9 cellular contexts compared by ENCODE assay signal in genomic region chr17:64385187-64386083, GRCh38. TPM values are rescaled to one million over a fixed set of nuclear protein-coding genes. Genes with fewer than 3 reads are reported as not detected.
DNase-seq lines count a peak whose midpoint lies in the region; ATAC-seq, FAIRE-seq and TF ChIP-seq lines count a peak whose summit lies in the region.
"Had no signal": no experiment of that assay in that cellular context is flagged by ENCODE, and none has a peak within 500 bp of the region (broad histone marks: within the 10 kb centered on the region; RNA-seq: fewer than 3 reads in every experiment).

No MANE protein-coding gene starts in this region.

- TF ChIP-seq CTCF in neural crest cell (conservative IDR thresholded peaks at IDR 0.05): no peak

- H3K27me3 Mint-ChIP-seq in neural crest cell (ENCODE audit: low read depth): no peaks in the 10 kb centered on the region

- DNase-seq in dermis microvascular lymphatic vessel endothelial cell (ENCODE audit: low read depth in 2 of 2) (peak; percentile 81 to 97), neural crest cell (ENCODE audit: low read depth, low spot score) (no peak), urothelium cell line (ENCODE audit: low spot score) (peak; percentile 94), HEK293T (ENCODE audit: extremely low spot score) (no peak)
- no peak for DNase-seq in effector CD4-positive, alpha-beta T cell

- H3K4me3 Mint-ChIP-seq in neural crest cell: no peak overlapping the region

- peak overlapping the region; percentile 59 for H3K27ac Mint-ChIP-seq in neural crest cell (ENCODE audit: unreplicated experiment)

- CTCF ChIA-PET in HEK293T (lab: Yijun Ruan, JAX): no interaction called here

- H3K9me3 Mint-ChIP-seq in neural crest cell: no peaks in the 10 kb centered on the region

- H3K36me3 Mint-ChIP-seq in neural crest cell (ENCODE audit: low read depth): no peaks in the 10 kb centered on the region

- peaks cover 5% of the 10 kb centered on the region for H3K4me1 Mint-ChIP-seq in neural crest cell

- no peak for FAIRE-seq in urothelium cell line (lab: Jason Lieb, UNC)

- ATAC-seq in GM21786 (IDR thresholded peaks at IDR 0.05; ENCODE audit: unreplicated experiment) (peak; percentile 54), SK-N-SH treated with all-trans-retinoic acid at 6 μM for 48 hours (peak; percentile 74), GM19397 (IDR thresholded peaks at IDR 0.05; ENCODE audit: unreplicated experiment) (no peak)
- ATAC-seq: Panc1 had no signal

- POLR2A ChIA-PET in HEK293T (lab: Yijun Ruan, JAX): no interaction called here

TF ChIP-seq in SK-N-SH treated with all-trans-retinoic acid at 6 μM for 48 hours, 23 proteins besides CTCF, POLR2A, EP300 and RAD21 (continues in another document):
- TF ChIP-seq TSHZ2 (CRISPR knock-in tag; IDR thresholded peaks at IDR 0.05) (no peak), RARB (CRISPR knock-in tag; IDR thresholded peaks at IDR 0.05) (no peak), ISL1 (CRISPR knock-in tag; IDR thresholded peaks at IDR 0.05) (no peak), GLIS3 (CRISPR knock-in tag; IDR thresholded peaks at IDR 0.05) (no peak), CSRNP3 (CRISPR knock-in tag; IDR thresholded peaks at IDR 0.05) (no peak), TCF4 (CRISPR knock-in tag; IDR thresholded peaks at IDR 0.05; ENCODE audit: borderline replicate concordance) (no peak), ZC3H10 (CRISPR knock-in tag; IDR thresholded peaks at IDR 0.05) (no peak), ESRRG (CRISPR knock-in tag; IDR thresholded peaks at IDR 0.05) (no peak)

TF ChIP-seq in HEK293T, 16 proteins besides CTCF, POLR2A, EP300 and RAD21:
- TF ChIP-seq ELF4 (IDR thresholded peaks at IDR 0.05) (no peak), ZNF384 (IDR thresholded peaks at IDR 0.05) (no peak), NFRKB (IDR thresholded peaks at IDR 0.05) (no peak), FOXM1 (IDR thresholded peaks at IDR 0.05; ENCODE audit: borderline replicate concordance) (no peak), L3MBTL2 (conservative IDR thresholded peaks at IDR 0.05) (no peak), CTBP1 (IDR thresholded peaks at IDR 0.05; ENCODE audit: borderline replicate concordance) (no peak), PKNOX1 (IDR thresholded peaks at IDR 0.05) (no peak), FOXK2 (IDR thresholded peaks at IDR 0.05) (no peak), HDGF (IDR thresholded peaks at IDR 0.05; ENCODE audit: borderline replicate concordance) (no peak), LEF1 (IDR thresholded peaks at IDR 0.05; ENCODE audit: borderline replicate concordance) (no peak), SP1 (IDR thresholded peaks at IDR 0.05) (no peak), TARDBP (IDR thresholded peaks at IDR 0.05) (no peak), FOXA1 (IDR thresholded peaks at IDR 0.05) (no peak), SUZ12 (IDR thresholded peaks at IDR 0.05) (no peak), ARNT (IDR thresholded peaks at IDR 0.05) (no peak), BHLHE40 (IDR thresholded peaks at IDR 0.05; ENCODE audit: borderline replicate concordance) (no peak)

RNA-seq across cellular contexts. Expression of gene PECAM1, which starts 5.2 kb away (rescaled TPM):
- total RNA-seq in dermis microvascular lymphatic vessel endothelial cell (378 and 557 TPM in 2 replicates), neural crest cell (0.48 and 0.68 TPM in 2 replicates)

Comparison
In these comparisons a context has a peak if more than half of its experiments do, and no peak if none do; other contexts are left out.
1. DNase-seq: peak in dermis microvascular lymphatic vessel endothelial cell (2 of 2) and urothelium cell line (single experiment); none in neural crest cell (single experiment), effector CD4-positive, alpha-beta T cell (single experiment) and HEK293T (single experiment).
2. RNA of gene PECAM1, which starts 5.2 kb away (total RNA-seq): 378 to 557 TPM in dermis microvascular lymphatic vessel endothelial cell; 0.48 to 0.68 TPM in neural crest cell; every median in the first group is over 100 times any median in the second.